8 cellular contexts compared by ENCODE assay signal in the genomic region with DNA sequence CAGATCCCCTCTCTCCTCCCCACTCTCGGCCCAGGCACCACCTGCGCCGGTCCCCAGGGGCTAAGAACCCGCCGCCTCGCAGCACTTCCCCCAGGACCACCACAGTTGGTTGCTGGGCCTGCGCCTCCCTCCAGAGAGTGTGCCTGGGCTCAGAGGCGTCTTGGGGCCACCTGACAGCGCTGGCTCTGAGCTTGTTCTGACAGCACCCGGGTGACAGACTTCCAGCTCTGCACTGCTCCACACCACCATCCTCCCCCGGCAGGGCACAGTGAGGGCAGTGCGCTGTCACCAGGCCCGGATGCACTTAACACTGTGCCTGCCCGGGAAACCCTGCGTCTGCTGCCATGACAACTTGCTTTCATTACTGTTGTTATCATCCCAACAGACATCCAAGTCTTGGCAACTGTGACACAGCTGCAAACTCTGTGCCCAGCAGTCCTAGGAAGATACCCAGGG. TPM values are rescaled to one million over a fixed set of nuclear protein-coding genes. Genes with fewer than 3 reads are reported as not detected.
DNase-seq lines count a peak whose midpoint lies in the region; ATAC-seq and TF ChIP-seq lines count a peak whose summit lies in the region.

No MANE protein-coding gene starts in this region.

- ATAC-seq in HG03139 (IDR thresholded peaks at IDR 0.05; ENCODE audit: unreplicated experiment) (peak; percentile 50), upper lobe of left lung (ENCODE audit: low FRiP score in 2 of 2) (peak; percentile 51 to 84), GM21528 (IDR thresholded peaks at IDR 0.05; ENCODE audit: low FRiP score, unreplicated experiment) (no peak), GM19023 (IDR thresholded peaks at IDR 0.05; ENCODE audit: unreplicated experiment) (no peak)

- H3K4me1 Mint-ChIP-seq in mesothelial cell of epicardium: peaks cover 10% of the 10 kb centered on the region

- TF ChIP-seq CTCF in mesothelial cell of epicardium (IDR thresholded peaks at IDR 0.05; ENCODE audit: unreplicated experiment): no peak
- peak in 1 of 6 experiments; percentile 19 for TF ChIP-seq CTCF in upper lobe of left lung (IDR thresholded peaks at IDR 0.05)

- no peaks in the 10 kb centered on the region for H3K9me3 Mint-ChIP-seq in mesothelial cell of epicardium

- H3K27me3 ChIP-seq in upper lobe of left lung: no peaks in the 10 kb centered on the region

- peaks cover 22 to 60% (median 29%) of the 10 kb centered on the region in 4 donors for H3K4me1 ChIP-seq in upper lobe of left lung

- no peak for TF ChIP-seq EP300 in upper lobe of left lung (IDR thresholded peaks at IDR 0.05)

- WGBS in upper lobe of left lung, 2 donors: 17 to 39% methylated on average over 1 to 11 of the region's 15 CpGs

- peak overlapping the region; percentile 49 for H3K27ac Mint-ChIP-seq in mesothelial cell of epicardium

- no peak for TF ChIP-seq POLR2A in upper lobe of left lung (IDR thresholded peaks at IDR 0.05)

- H3K4me3 Mint-ChIP-seq in mesothelial cell of epicardium: no peak overlapping the region

- H3K9me3 ChIP-seq in upper lobe of left lung: no peaks in the 10 kb centered on the region

- no peaks in the 10 kb centered on the region for H3K36me3 Mint-ChIP-seq in mesothelial cell of epicardium

- H3K27ac ChIP-seq in upper lobe of left lung: no peak overlapping the region

- DNase-seq in D341Med (ENCODE audit: low spot score): peak; percentile 37
- peak; percentile 60 for DNase-seq in T-helper 22 cell (ENCODE audit: low read depth)
- peak; percentile 75 for DNase-seq in central memory CD4-positive, alpha-beta T cell
- DNase-seq in mesothelial cell of epicardium (ENCODE audit: low spot score in 2 of 2, unreplicated experiment in 2 of 2): no peak
- DNase-seq in upper lobe of left lung: peak in 1 of 2 donors; percentile 68

- H3K36me3 ChIP-seq in upper lobe of left lung: no peaks in the 10 kb centered on the region

- H3K27me3 Mint-ChIP-seq in mesothelial cell of epicardium (ENCODE audit: low read depth): no peaks in the 10 kb centered on the region

- H3K4me3 ChIP-seq in upper lobe of left lung: no peak overlapping the region

RNA-seq across cellular contexts. Expression of a gene that starts 6.6 kb away (rescaled TPM):
- 72.8 to 78.6 TPM (median 75.0 TPM) in 3 replicates for total RNA-seq in mesothelial cell of epicardium
- 100 to 1,000 TPM in 1 of 6 donors, 10 to 100 TPM in 5; 38.6 to 195 (median 52.7) TPM for total RNA-seq in upper lobe of left lung

RNA-seq across cellular contexts. Expression of a gene that starts 20.4 kb away (rescaled TPM):
- total RNA-seq in mesothelial cell of epicardium (135 to 147 TPM (median 138 TPM) in 3 replicates), upper lobe of left lung (100 to 1,000 TPM in 2 of 6 donors, 10 to 100 TPM in 4; 53.4 to 204 (median 86.5) TPM)

RNA-seq across cellular contexts. Expression of a gene that starts 45.8 kb away (rescaled TPM):
- total RNA-seq in mesothelial cell of epicardium (38.4 to 41.2 TPM (median 39.8 TPM) in 3 replicates), upper lobe of left lung (10 to 100 TPM; 36.4 to 71.7 (median 49.8) TPM)

Comparison
In these comparisons a context has a peak if more than half of its experiments do, and no peak if none do; other contexts are left out.
1. DNase-seq: peak in D341Med (single experiment), T-helper 22 cell (single experiment) and central memory CD4-positive, alpha-beta T cell (single experiment); none in mesothelial cell of epicardium (0 of 2).
2. ATAC-seq: peak in HG03139 (single experiment) and upper lobe of left lung (2 of 2); none in GM21528 (single experiment) and GM19023 (single experiment).